8 cellular contexts compared by ENCODE assay signal in the genomic region with DNA sequence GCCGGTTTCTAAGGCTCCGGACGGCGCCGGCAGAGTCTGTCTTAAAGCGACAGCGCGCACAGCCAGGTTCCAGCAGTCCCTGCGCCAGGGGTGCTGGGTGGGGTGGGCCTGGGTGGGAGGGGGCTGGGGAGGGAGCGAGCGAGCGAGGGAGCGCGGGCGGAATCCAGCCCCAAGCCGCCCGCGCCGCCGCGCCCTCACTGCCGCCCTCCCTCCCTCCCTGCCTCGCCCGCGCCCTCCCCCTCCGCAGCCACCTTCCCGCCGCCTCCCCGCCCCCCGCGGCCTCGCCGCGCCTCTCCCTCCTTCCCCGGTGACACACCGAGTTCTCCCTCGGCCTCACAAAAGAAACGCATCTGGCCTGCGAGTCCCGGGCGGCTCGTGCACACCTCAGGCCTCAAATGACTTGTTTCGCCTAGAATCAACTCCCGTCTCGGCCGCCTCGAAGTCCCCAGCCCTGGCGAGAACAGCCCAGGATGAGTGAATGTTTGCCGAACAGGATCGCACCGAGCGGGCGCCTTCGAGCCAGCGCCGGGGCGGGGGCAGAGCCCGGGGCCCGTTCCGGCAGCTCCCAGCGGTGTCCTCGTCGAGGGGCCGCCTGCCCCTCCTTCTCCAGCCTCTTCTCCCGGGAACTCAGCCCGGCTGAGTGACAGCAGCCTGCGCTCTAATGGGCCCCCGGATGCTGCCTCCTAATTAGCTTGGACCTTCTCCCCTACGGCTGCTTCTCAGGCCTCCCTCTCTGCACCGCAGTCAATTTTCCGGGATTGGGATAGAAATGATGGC. TPM values are rescaled to one million over a fixed set of nuclear protein-coding genes. Genes with fewer than 3 reads are reported as not detected.
A peak's percentile ranks its signal among the peaks of the same experiment; 100 is the strongest.
DNase-seq lines count a peak whose midpoint lies in the region; ATAC-seq and TF ChIP-seq lines count a peak whose summit lies in the region.

A gene (minus strand): TSS at position 43 of the 777 bp plus-strand sequence. CDS start 347 bp downstream, outside the sequence.

- H3K27ac ChIP-seq in mesendoderm (ENCODE audit: low read depth, low read length) (peak within 1 kb of the TSS; percentile 35), thyroid gland (no peak within 1 kb of the TSS)

- peak; percentile 72 for DNase-seq in Calu3
- DNase-seq in HUDEP-2 (lab: John Stamatoyannopoulos, UW; ENCODE audit: unreplicated experiment in 76 of 76), result peak in 45 of 76 experiments; percentile 8 to 88 (median 66)
- peak; percentile 55 for DNase-seq in RPMI8226
- peak; percentile 12 to 20 for DNase-seq in cardiac fibroblast (ENCODE audit: low read depth in 2 of 2)
- DNase-seq in mesendoderm, result peak; percentile 81
- DNase-seq in thyroid gland, result peak; percentile 27 to 33
- DNase-seq in activated effector memory CD4-positive, alpha-beta T cell treated with anti-CD3 and anti-CD28 coated beads, Interleukin-2, amount 50 U/mL, for 16 hours, result no peak

- ATAC-seq in GM21390 (IDR thresholded peaks at IDR 0.05; ENCODE audit: unreplicated experiment), result no peak

- BruUV-seq in Calu3 (replicated peaks; lab: Mats Ljungman, UMichigan), result no TSS peak

- H2AK5ac ChIP-seq in mesendoderm (ENCODE audit: low read length), result no peak within 1 kb of the TSS

- peak within 1 kb of the TSS; percentile 83 for H3K23ac ChIP-seq in mesendoderm (ENCODE audit: low read length)

- no peak within 1 kb of the TSS for H2BK15ac ChIP-seq in mesendoderm (replicated peaks; ENCODE audit: low read depth)

- peak within 1 kb of the TSS; percentile 52 for H3K27ac Mint-ChIP-seq in Calu3 (ENCODE audit: unreplicated experiment)

- intact Hi-C loops in Calu3 (cut with micrococcal nuclease; ENCODE audit: unreplicated experiment), result loop anchor here (5.0 kb wide), 2 partner anchors 93 to 158 kb away; no protein-coding TSS in a partner anchor
- intact Hi-C loops in thyroid gland (cut with DNase I), result loop anchor here (10.0 kb wide), 1 partner anchor 150 kb away; no protein-coding TSS in a partner anchor

- H3K4me1 ChIP-seq in mesendoderm (ENCODE audit: control insufficient read depth, low read depth, low read length) (no peaks in the 10 kb centered on the region), thyroid gland (peaks cover 32 to 39% of the 10 kb centered on the region in 2 donors)

- no peaks in the 10 kb centered on the region for H3K79me1 ChIP-seq in mesendoderm (ENCODE audit: low read length)

- peak within 1 kb of the TSS; percentile 95 for H3K4me2 ChIP-seq in mesendoderm (ENCODE audit: low read length)

- peaks cover 16% of the 10 kb centered on the region for H3K4me1 Mint-ChIP-seq in Calu3 (ENCODE audit: low read depth, unreplicated experiment)

- peak within 1 kb of the TSS; percentile 88 for H3K4me3 Mint-ChIP-seq in Calu3 (ENCODE audit: low read depth, unreplicated experiment)

- H3K4ac ChIP-seq in mesendoderm (ENCODE audit: low read depth, low read length), result no peak within 1 kb of the TSS

- no peaks in the 10 kb centered on the region for H3K9me3 ChIP-seq in thyroid gland

- H4K5ac ChIP-seq in mesendoderm (ENCODE audit: low read length), result no peak within 1 kb of the TSS

- peak within 1 kb of the TSS; percentile 61 for H3K9ac ChIP-seq in mesendoderm (ENCODE audit: low read length)

- no CpG with 5 or more reads among the region's 71 CpGs for WGBS in mesendoderm (ENCODE audit: extremely low coverage, insufficient coverage, low lambda C conversion rate)
- WGBS in thyroid gland, 2 donors, result 49 to 52% methylated on average over 3 to 7 of the region's 71 CpGs

- no peak within 1 kb of the TSS for H2BK120ac ChIP-seq in mesendoderm (ENCODE audit: low read depth, low read length)

- H3K9me3 Mint-ChIP-seq in Calu3 (ENCODE audit: low read depth, unreplicated experiment), result peaks cover 2% of the 10 kb centered on the region

- no peak for TF ChIP-seq POLR2A in thyroid gland (IDR thresholded peaks at IDR 0.05)

- H3K27me3 ChIP-seq in mesendoderm (ENCODE audit: insufficient read depth, low read length, poor library complexity) (peaks cover 54% of the 10 kb centered on the region), thyroid gland (peaks cover 82% of the 10 kb centered on the region)

- H3K36me3 ChIP-seq in mesendoderm (ENCODE audit: control insufficient read depth, insufficient read depth, low read length) (no peaks in the 10 kb centered on the region), thyroid gland (no peaks in the 10 kb centered on the region)

- CTCF ChIA-PET in Calu3 (lab: Charles Lee), result no interaction called here

- H2BK5ac ChIP-seq in mesendoderm (ENCODE audit: low read length), result no peak within 1 kb of the TSS

- peaks cover 44% of the 10 kb centered on the region for H3K36me3 Mint-ChIP-seq in Calu3 (ENCODE audit: insufficient read depth, unreplicated experiment)

- H4K8ac ChIP-seq in mesendoderm (ENCODE audit: low read depth, low read length), result no peak within 1 kb of the TSS

- TF ChIP-seq CTCF in Calu3 (IDR thresholded peaks at IDR 0.05; ENCODE audit: unreplicated experiment) (no peak), cardiac fibroblast (IDR thresholded peaks at IDR 0.05; ENCODE audit: low read depth, low read length) (no peak), thyroid gland (IDR thresholded peaks at IDR 0.05) (no peak)

- H3K79me2 ChIP-seq in mesendoderm (ENCODE audit: control insufficient read depth, insufficient read depth, low read length), result no peaks in the 10 kb centered on the region

- H3K4me3 ChIP-seq in cardiac fibroblast (replicated peaks in 1 of 2; ENCODE audit: low read depth in 2 of 2, low read length in 2 of 2) (peak within 1 kb of the TSS; percentile 18 to 25), mesendoderm (ENCODE audit: low read length) (peak within 1 kb of the TSS; percentile 7), thyroid gland (replicated peaks in 1 of 3) (peak within 1 kb of the TSS in 2 of 3 donors; percentile 9 to 33)

- peaks cover 81% of the 10 kb centered on the region for H3K27me3 Mint-ChIP-seq in Calu3 (ENCODE audit: unreplicated experiment)

- peak within 1 kb of the TSS; percentile 82 for H3K18ac ChIP-seq in mesendoderm (ENCODE audit: low read length)

- H3K56ac ChIP-seq in mesendoderm (ENCODE audit: low read length), result peak within 1 kb of the TSS; percentile 86

RNA-seq across cellular contexts. Expression of the gene that starts here (rescaled TPM):
- total RNA-seq in Calu3 (2022), result 12.1 and 12.9 TPM in 2 replicates
- polyA plus RNA-seq in mesendoderm (2013, experiment 1 of 2), result 0.15 TPM
- polyA plus RNA-seq in mesendoderm (2013, experiment 2 of 2), result 0.08 TPM
- under 1 TPM in 2 of 4 donors, not detected in 2; 0.13 to 0.44 TPM for total RNA-seq in thyroid gland

Comparison
In these comparisons a context has a peak if more than half of its experiments do, and no peak if none do; other contexts are left out.
1. Peak in DNase-seq and H3K4me3 ChIP-seq in thyroid gland; RNA of the gene not detected or under 1 TPM.